22 cellular contexts compared by ENCODE assay signal in the genomic region with DNA sequence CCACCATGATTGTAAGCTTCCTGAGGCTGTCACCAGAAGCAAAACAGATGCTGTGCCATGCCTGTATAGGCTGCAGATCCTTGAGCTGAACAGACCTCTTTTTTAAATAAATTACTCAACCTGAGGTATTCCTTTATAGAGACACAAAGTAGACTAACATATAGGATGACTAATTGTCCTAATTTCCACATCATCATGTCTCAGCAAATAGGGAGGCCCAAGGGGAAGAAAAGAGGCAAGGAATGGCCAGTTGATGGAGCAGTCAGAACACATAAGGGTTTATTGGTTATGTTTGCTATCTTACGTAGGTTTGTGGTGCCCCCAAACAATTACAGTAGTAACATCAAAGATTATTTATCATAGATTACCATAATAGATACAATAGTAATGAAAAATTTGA.
DNase-seq lines count a peak whose midpoint lies in the region; ATAC-seq, FAIRE-seq and TF ChIP-seq lines count a peak whose summit lies in the region.
"Had no signal": no experiment of that assay in that cellular context is flagged by ENCODE, and none has a peak within 500 bp of the region (broad histone marks: within the 10 kb centered on the region; RNA-seq: fewer than 3 reads in every experiment).

No MANE protein-coding gene starts in this region.

- H3K18ac ChIP-seq in neuronal stem cell (ENCODE audit: low read length) = no peak overlapping the region

- DNase-seq in HFFc6 (peak; percentile 19), RCC 7860 (ENCODE audit: low spot score) (peak; percentile 25), epithelial cell of prostate (ENCODE audit: low read depth, low spot score) (peak; percentile 43), neuronal stem cell (ENCODE audit: low spot score) (no peak), NCI-H1105 treated with DMSO at 0.1 percent for 48 hours (lab: John Stamatoyannopoulos, UW) (no peak)
- DNase-seq: activated CD8-positive, alpha-beta T cell treated with anti-CD3 and anti-CD28 coated beads for 36 hours; activated naive CD4-positive, alpha-beta T cell treated with anti-CD3 and anti-CD28 coated beads, Interleukin-2, amount 10 ng/mL, durations not matched to agents 7 days and 5 days; activated T-cell treated with anti-CD3 and anti-CD28 coated beads, Interleukin-2, amount 50 U/mL, for 24 hours; AML-193; aorta; cerebellar nuclear complex; effector CD4-positive, alpha-beta T cell; H9; lower lobe of right lung; NCI-H187; NCI-H2227 treated with DMSO at 0.1 percent for 48 hours; Peyer's patch; T1000; upper lobe of left lung had no signal

- H3K79me1 ChIP-seq in neuronal stem cell (ENCODE audit: low read depth, low read length) = peaks cover 2% of the 10 kb centered on the region

- no peaks in the 10 kb centered on the region for H3K36me3 ChIP-seq in neuronal stem cell (replicated peaks in 1 of 2; ENCODE audit: control insufficient read depth in 2 of 2, insufficient read depth in 2 of 2, low read length in 2 of 2)
- H3K36me3 ChIP-seq: lower lobe of right lung, Peyer's patch, upper lobe of left lung had no signal

- no peak overlapping the region for H3K14ac ChIP-seq in neuronal stem cell (ENCODE audit: low read length)

- H3K27ac ChIP-seq in epithelial cell of prostate = peak overlapping the region; percentile 46
- no peak overlapping the region for H3K27ac ChIP-seq in neuronal stem cell (replicated peaks; ENCODE audit: low read length)
- H3K27ac ChIP-seq: lower lobe of right lung, Peyer's patch, upper lobe of left lung had no signal

- no peak overlapping the region for H3K4me3 ChIP-seq in neuronal stem cell (ENCODE audit: low read length in 2 of 2)
- H3K4me3 ChIP-seq: lower lobe of right lung, Peyer's patch, upper lobe of left lung had no signal

- ATAC-seq in HG03354 (IDR thresholded peaks at IDR 0.05; ENCODE audit: poor library complexity, severe bottlenecking, unreplicated experiment) (no peak), GM18870 (IDR thresholded peaks at IDR 0.05; ENCODE audit: unreplicated experiment) (no peak)
- ATAC-seq: activated CD4-positive, CD25-positive, alpha-beta regulatory T cell treated with anti-CD3 and anti-CD28 coated beads, Interleukin-2, amount 50 U/mL, for 24 hours; activated CD8-positive, alpha-beta T cell treated with anti-CD3 and anti-CD28 coated beads for 36 hours had no signal

- TF ChIP-seq CTCF in HFFc6 (IDR thresholded peaks at IDR 0.05) = no peak

- H3K9me3 Mint-ChIP-seq in HFFc6 = peaks cover 7% of the 10 kb centered on the region
- H3K9me3 Mint-ChIP-seq: activated T-cell treated with anti-CD3 and anti-CD28 coated beads, Interleukin-2, amount 50 U/mL, for 24 hours; H9 had no signal

- no peak overlapping the region for H2BK120ac ChIP-seq in neuronal stem cell (ENCODE audit: low read depth, low read length)

- no peak overlapping the region for H3K4me2 ChIP-seq in neuronal stem cell (ENCODE audit: insufficient read depth, low read length, poor library complexity, severe bottlenecking)

- H3K4me1 ChIP-seq in neuronal stem cell (ENCODE audit: control insufficient read depth in 2 of 2, insufficient read depth in 1 of 2, low read depth in 1 of 2, low read length in 2 of 2) = no peaks in the 10 kb centered on the region
- H3K4me1 ChIP-seq: lower lobe of right lung, Peyer's patch had no signal

- peak overlapping the region; percentile 63 for H3K27ac Mint-ChIP-seq in HFFc6
- H3K27ac Mint-ChIP-seq: activated CD8-positive, alpha-beta T cell treated with anti-CD3 and anti-CD28 coated beads for 36 hours; activated naive CD4-positive, alpha-beta T cell treated with anti-CD3 and anti-CD28 coated beads, Interleukin-2, amount 10 ng/mL, durations not matched to agents 7 days and 5 days; activated T-cell treated with anti-CD3 and anti-CD28 coated beads, Interleukin-2, amount 50 U/mL, for 24 hours; H9 had no signal

- H3K9ac ChIP-seq in neuronal stem cell (ENCODE audit: low read depth, low read length, poor library complexity) = no peak overlapping the region

- H2AK5ac ChIP-seq in neuronal stem cell (ENCODE audit: low read depth, low read length) = no peak overlapping the region

- H3K23ac ChIP-seq in neuronal stem cell (ENCODE audit: low read depth, low read length, poor library complexity) = no peak overlapping the region

- no peak overlapping the region for H4K91ac ChIP-seq in neuronal stem cell (ENCODE audit: low read depth, low read length, poor library complexity)

- peak overlapping the region; percentile 56 for H4K8ac ChIP-seq in neuronal stem cell (ENCODE audit: low read depth, low read length)

- H2BK15ac ChIP-seq in neuronal stem cell (ENCODE audit: low read length) = no peak overlapping the region

- no CpG with 5 or more reads among the region's 1 CpG for WGBS in neuronal stem cell (ENCODE audit: extremely low coverage in 2 of 2, insufficient read length in 2 of 2, insufficient replicate concordance in 1 of 2), 2 donors

- H3K4me3 Mint-ChIP-seq in HFFc6 = no peak overlapping the region
- H3K4me3 Mint-ChIP-seq: activated CD8-positive, alpha-beta T cell treated with anti-CD3 and anti-CD28 coated beads for 36 hours; activated naive CD4-positive, alpha-beta T cell treated with anti-CD3 and anti-CD28 coated beads, Interleukin-2, amount 10 ng/mL, durations not matched to agents 7 days and 5 days; activated T-cell treated with anti-CD3 and anti-CD28 coated beads, Interleukin-2, amount 50 U/mL, for 24 hours; H9 had no signal

- H2BK5ac ChIP-seq in neuronal stem cell (ENCODE audit: low read length) = no peak overlapping the region

- no peak overlapping the region for H2AFZ ChIP-seq in neuronal stem cell (ENCODE audit: low read length)

- H3K4me1 Mint-ChIP-seq in HFFc6 (ENCODE audit: low read depth) = peaks cover 38% of the 10 kb centered on the region
- H3K4me1 Mint-ChIP-seq: activated naive CD4-positive, alpha-beta T cell treated with anti-CD3 and anti-CD28 coated beads, Interleukin-2, amount 10 ng/mL, durations not matched to agents 7 days and 5 days had no signal

- H2BK12ac ChIP-seq in neuronal stem cell (ENCODE audit: low read length) = no peak overlapping the region

- no peaks in the 10 kb centered on the region for H3K27me3 ChIP-seq in neuronal stem cell (ENCODE audit: control insufficient read depth in 3 of 3, insufficient read depth in 3 of 3, low read depth in 1 of 3, low read length in 3 of 3)
- H3K27me3 ChIP-seq: Peyer's patch, upper lobe of left lung had no signal

- FAIRE-seq in RCC 7860 (lab: Jason Lieb, UNC) = no peak

- H3K27me3 Mint-ChIP-seq in HFFc6 (ENCODE audit: insufficient read depth) = no peaks in the 10 kb centered on the region
- H3K27me3 Mint-ChIP-seq: activated CD8-positive, alpha-beta T cell treated with anti-CD3 and anti-CD28 coated beads for 36 hours; activated naive CD4-positive, alpha-beta T cell treated with anti-CD3 and anti-CD28 coated beads, Interleukin-2, amount 10 ng/mL, durations not matched to agents 7 days and 5 days; activated T-cell treated with anti-CD3 and anti-CD28 coated beads, Interleukin-2, amount 50 U/mL, for 24 hours had no signal

- H3K36me3 Mint-ChIP-seq in HFFc6 (ENCODE audit: low read depth) = peaks cover 43% of the 10 kb centered on the region
- H3K36me3 Mint-ChIP-seq: activated naive CD4-positive, alpha-beta T cell treated with anti-CD3 and anti-CD28 coated beads, Interleukin-2, amount 10 ng/mL, durations not matched to agents 7 days and 5 days had no signal

- no peaks in the 10 kb centered on the region for H3K9me3 ChIP-seq in neuronal stem cell (replicated peaks in 1 of 2; ENCODE audit: control insufficient read depth in 2 of 2, insufficient read depth in 1 of 2, low read depth in 1 of 2, low read length in 2 of 2)
- H3K9me3 ChIP-seq: lower lobe of right lung, Peyer's patch, upper lobe of left lung had no signal

- no peak overlapping the region for H3K4ac ChIP-seq in neuronal stem cell (ENCODE audit: low read length)

Comparison
In these comparisons a context has a peak if more than half of its experiments do, and no peak if none do; other contexts are left out.
1. DNase-seq: peak in HFFc6 (single experiment), RCC 7860 (single experiment) and epithelial cell of prostate (single experiment); none in neuronal stem cell (single experiment) and NCI-H1105 treated with DMSO at 0.1 percent for 48 hours (single experiment).